ENCODE assay signal across 5 cellular contexts in the genomic region with DNA sequence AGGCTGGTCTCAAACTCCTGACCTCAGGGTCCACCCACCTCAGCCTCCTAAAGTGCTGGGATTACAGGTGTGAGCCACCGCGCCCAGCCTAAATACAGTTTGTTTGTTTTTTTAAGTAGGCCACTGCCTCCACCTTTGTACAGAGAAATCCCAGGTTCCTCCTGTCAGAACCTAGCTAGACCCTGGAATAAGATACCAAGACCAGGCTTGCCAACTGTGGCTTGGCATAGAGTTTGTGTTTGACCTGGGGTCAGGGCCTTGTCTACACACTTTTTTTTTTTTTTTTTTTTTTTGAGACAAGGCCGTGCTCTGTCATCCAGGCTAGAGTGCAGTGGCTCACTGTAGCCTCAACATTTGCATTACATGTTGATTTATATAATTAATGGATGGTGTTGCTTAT.
"Had no signal": no experiment of that assay in that cellular context is flagged by ENCODE, and none has a peak within 500 bp of the region (broad histone marks: within the 10 kb centered on the region; RNA-seq: fewer than 3 reads in every experiment).

No MANE protein-coding gene starts in this region.

- H3K4me3 ChIP-seq: GM12878 had no signal

- DNase-seq: GDM1, GF-D8 had no signal

- ATAC-seq: GM12878 had no signal

- FAIRE-seq: GM12878, GM18507, GM19239 had no signal
